ENCODE assay signal across 1 cellular context in the genomic region with DNA sequence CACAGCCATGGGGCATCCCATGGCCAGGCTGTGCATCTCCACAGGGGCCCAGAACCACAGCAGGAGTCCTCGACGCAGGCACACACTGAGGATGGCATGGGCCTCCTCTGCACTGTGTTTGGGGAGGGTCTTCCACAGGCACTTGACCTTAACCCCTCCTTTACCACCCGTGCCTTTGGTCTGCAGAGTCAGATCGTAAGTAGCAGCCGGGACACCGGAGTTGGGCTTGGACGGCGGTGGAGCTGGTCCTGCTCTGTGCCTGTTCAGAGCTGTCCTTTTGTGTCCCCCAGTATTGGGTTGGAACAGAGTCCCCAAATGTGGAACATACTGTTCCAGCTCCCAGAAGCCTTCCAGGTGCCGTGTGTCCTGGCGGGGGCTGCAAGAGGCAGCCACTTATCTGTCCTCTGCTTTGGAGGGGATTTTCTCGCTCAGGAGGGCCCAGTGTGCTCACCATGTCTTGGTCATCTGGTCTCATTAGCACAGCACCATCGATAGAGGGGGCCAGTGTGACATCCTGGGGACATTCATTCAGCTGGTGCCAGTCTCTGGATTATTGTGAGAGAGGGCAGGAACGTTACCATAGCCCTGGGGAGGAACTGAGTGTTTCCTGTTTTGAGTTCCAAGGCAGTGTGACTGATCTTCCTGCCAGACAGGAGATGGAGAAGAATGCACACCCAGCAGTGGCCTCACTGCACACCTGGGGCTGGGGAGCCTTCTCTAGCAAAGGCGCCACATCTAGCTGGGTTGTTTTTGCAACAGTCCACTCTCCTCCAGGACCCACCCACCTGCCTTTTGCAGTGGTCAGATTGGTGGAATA.
A peak's percentile ranks its signal among the peaks of the same experiment; 100 is the strongest.
TF ChIP-seq lines count a peak whose summit lies in the region.

No MANE protein-coding gene starts in this region.

TF ChIP-seq in HepG2, 621 proteins besides CTCF, POLR2A, EP300 and RAD21 (continues in another document):
- TF ChIP-seq ZNF780A (CRISPR knock-in tag; IDR thresholded peaks at IDR 0.05) (no peak), IRF2 (CRISPR knock-in tag; IDR thresholded peaks at IDR 0.05) (peak; percentile 59), ATF1 (CRISPR knock-in tag; IDR thresholded peaks at IDR 0.05) (no peak), LCORL (IDR thresholded peaks at IDR 0.05) (no peak), LCORL (CRISPR knock-in tag; IDR thresholded peaks at IDR 0.05) (no peak), ZNF383 (CRISPR knock-in tag; IDR thresholded peaks at IDR 0.05; ENCODE audit: borderline replicate concordance) (no peak), FOSL2 (CRISPR knock-in tag; IDR thresholded peaks at IDR 0.05) (peak; percentile 39; the same call in 1 of the 2 replicates), XRCC5 (optimal IDR thresholded peaks at IDR 0.05; ENCODE audit: low read length) (peak; percentile 64), SAP130 (CRISPR knock-in tag; IDR thresholded peaks at IDR 0.05; ENCODE audit: low read depth) (peak; percentile 76), PHF8 (CRISPR knock-in tag; IDR thresholded peaks at IDR 0.05) (0 out of 2 replicates have a peak, but pooled peaks have one; percentile 28), SETDB1 (CRISPR knock-in tag; IDR thresholded peaks at IDR 0.05; ENCODE audit: borderline replicate concordance) (no peak), REPIN1 (CRISPR knock-in tag; IDR thresholded peaks at IDR 0.05; ENCODE audit: borderline replicate concordance, low read depth) (no peak), ZKSCAN8 (CRISPR knock-in tag; IDR thresholded peaks at IDR 0.05; ENCODE audit: borderline replicate concordance) (peak; percentile 16; the same call in 1 of the 2 replicates), ZNF652 (CRISPR knock-in tag; IDR thresholded peaks at IDR 0.05; ENCODE audit: borderline replicate concordance, low read depth) (no peak), ZNF263 (CRISPR knock-in tag; IDR thresholded peaks at IDR 0.05) (0 out of 2 replicates have a peak, but pooled peaks have one; percentile 9), TFDP2 (CRISPR knock-in tag; IDR thresholded peaks at IDR 0.05) (no peak), HNF4G (IDR thresholded peaks at IDR 0.05; ENCODE audit: borderline replicate concordance, low read depth, low read length) (no peak), HNF4G (CRISPR knock-in tag; IDR thresholded peaks at IDR 0.05; ENCODE audit: borderline replicate concordance, low read depth) (no peak), ZNF136 (CRISPR knock-in tag; IDR thresholded peaks at IDR 0.05; ENCODE audit: low read depth) (no peak), PHF5A (CRISPR knock-in tag; IDR thresholded peaks at IDR 0.05; ENCODE audit: low read depth, unreplicated experiment) (no peak), ZNF691 (CRISPR knock-in tag; IDR thresholded peaks at IDR 0.05; ENCODE audit: borderline replicate concordance, low read depth) (peak; percentile 45; the same call in 1 of the 2 replicates), PRDM10 (CRISPR knock-in tag; IDR thresholded peaks at IDR 0.05; ENCODE audit: low read depth) (0 out of 2 replicates have a peak, but pooled peaks have one; percentile 39), MTA1 (CRISPR knock-in tag; IDR thresholded peaks at IDR 0.05; ENCODE audit: borderline replicate concordance) (no peak), RXRB (CRISPR knock-in tag; IDR thresholded peaks at IDR 0.05; ENCODE audit: borderline replicate concordance) (peak; percentile 73; the same call in 1 of the 2 replicates), PHF21A (CRISPR knock-in tag; IDR thresholded peaks at IDR 0.05) (no peak), BATF2 (CRISPR knock-in tag; IDR thresholded peaks at IDR 0.05) (no peak), ETV6 (CRISPR knock-in tag; conservative IDR thresholded peaks at IDR 0.05) (no peak), ZBTB7B (CRISPR knock-in tag; IDR thresholded peaks at IDR 0.05) (0 out of 2 replicates have a peak, but pooled peaks have one; percentile 41), ASH2L (IDR thresholded peaks at IDR 0.05; ENCODE audit: insufficient read length, low read depth, low read length) (no peak), KDM2A (CRISPR knock-in tag; IDR thresholded peaks at IDR 0.05; ENCODE audit: borderline replicate concordance, low read depth) (peak; percentile 70; the same call in 1 of the 2 replicates), GATAD2A (CRISPR knock-in tag; IDR thresholded peaks at IDR 0.05) (peak; percentile 60), ZNF777 (CRISPR knock-in tag; IDR thresholded peaks at IDR 0.05) (no peak), KAT2B (IDR thresholded peaks at IDR 0.05; ENCODE audit: borderline replicate concordance, low read depth, low read length) (no peak), PRDM15 (CRISPR knock-in tag; IDR thresholded peaks at IDR 0.05) (no peak), PAWR (CRISPR knock-in tag; IDR thresholded peaks at IDR 0.05; ENCODE audit: borderline replicate concordance) (no peak), PPARG (CRISPR knock-in tag; conservative IDR thresholded peaks at IDR 0.05) (0 out of 2 replicates have a peak, but pooled peaks have one; percentile 35)
- TF ChIP-seq, protein P1, sequence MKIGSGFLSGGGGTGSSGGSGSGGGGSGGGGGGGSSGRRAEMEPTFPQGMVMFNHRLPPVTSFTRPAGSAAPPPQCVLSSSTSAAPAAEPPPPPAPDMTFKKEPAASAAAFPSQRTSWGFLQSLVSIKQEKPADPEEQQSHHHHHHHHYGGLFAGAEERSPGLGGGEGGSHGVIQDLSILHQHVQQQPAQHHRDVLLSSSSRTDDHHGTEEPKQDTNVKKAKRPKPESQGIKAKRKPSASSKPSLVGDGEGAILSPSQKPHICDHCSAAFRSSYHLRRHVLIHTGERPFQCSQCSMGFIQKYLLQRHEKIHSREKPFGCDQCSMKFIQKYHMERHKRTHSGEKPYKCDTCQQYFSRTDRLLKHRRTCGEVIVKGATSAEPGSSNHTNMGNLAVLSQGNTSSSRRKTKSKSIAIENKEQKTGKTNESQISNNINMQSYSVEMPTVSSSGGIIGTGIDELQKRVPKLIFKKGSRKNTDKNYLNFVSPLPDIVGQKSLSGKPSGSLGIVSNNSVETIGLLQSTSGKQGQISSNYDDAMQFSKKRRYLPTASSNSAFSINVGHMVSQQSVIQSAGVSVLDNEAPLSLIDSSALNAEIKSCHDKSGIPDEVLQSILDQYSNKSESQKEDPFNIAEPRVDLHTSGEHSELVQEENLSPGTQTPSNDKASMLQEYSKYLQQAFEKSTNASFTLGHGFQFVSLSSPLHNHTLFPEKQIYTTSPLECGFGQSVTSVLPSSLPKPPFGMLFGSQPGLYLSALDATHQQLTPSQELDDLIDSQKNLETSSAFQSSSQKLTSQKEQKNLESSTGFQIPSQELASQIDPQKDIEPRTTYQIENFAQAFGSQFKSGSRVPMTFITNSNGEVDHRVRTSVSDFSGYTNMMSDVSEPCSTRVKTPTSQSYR (CRISPR knock-in tag; IDR thresholded peaks at IDR 0.05; ENCODE audit: borderline replicate concordance): peak; percentile 42; the same call in 1 of the 2 replicates
- TF ChIP-seq, protein P2, sequence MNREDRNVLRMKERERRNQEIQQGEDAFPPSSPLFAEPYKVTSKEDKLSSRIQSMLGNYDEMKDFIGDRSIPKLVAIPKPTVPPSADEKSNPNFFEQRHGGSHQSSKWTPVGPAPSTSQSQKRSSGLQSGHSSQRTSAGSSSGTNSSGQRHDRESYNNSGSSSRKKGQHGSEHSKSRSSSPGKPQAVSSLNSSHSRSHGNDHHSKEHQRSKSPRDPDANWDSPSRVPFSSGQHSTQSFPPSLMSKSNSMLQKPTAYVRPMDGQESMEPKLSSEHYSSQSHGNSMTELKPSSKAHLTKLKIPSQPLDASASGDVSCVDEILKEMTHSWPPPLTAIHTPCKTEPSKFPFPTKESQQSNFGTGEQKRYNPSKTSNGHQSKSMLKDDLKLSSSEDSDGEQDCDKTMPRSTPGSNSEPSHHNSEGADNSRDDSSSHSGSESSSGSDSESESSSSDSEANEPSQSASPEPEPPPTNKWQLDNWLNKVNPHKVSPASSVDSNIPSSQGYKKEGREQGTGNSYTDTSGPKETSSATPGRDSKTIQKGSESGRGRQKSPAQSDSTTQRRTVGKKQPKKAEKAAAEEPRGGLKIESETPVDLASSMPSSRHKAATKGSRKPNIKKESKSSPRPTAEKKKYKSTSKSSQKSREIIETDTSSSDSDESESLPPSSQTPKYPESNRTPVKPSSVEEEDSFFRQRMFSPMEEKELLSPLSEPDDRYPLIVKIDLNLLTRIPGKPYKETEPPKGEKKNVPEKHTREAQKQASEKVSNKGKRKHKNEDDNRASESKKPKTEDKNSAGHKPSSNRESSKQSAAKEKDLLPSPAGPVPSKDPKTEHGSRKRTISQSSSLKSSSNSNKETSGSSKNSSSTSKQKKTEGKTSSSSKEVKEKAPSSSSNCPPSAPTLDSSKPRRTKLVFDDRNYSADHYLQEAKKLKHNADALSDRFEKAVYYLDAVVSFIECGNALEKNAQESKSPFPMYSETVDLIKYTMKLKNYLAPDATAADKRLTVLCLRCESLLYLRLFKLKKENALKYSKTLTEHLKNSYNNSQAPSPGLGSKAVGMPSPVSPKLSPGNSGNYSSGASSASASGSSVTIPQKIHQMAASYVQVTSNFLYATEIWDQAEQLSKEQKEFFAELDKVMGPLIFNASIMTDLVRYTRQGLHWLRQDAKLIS (CRISPR knock-in tag; IDR thresholded peaks at IDR 0.05): no peak
- TF ChIP-seq, protein P3, sequence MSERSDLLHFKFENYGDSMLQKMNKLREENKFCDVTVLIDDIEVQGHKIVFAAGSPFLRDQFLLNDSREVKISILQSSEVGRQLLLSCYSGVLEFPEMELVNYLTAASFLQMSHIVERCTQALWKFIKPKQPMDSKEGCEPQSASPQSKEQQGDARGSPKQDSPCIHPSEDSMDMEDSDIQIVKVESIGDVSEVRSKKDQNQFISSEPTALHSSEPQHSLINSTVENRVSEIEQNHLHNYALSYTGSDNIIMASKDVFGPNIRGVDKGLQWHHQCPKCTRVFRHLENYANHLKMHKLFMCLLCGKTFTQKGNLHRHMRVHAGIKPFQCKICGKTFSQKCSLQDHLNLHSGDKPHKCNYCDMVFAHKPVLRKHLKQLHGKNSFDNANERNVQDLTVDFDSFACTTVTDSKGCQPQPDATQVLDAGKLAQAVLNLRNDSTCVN (CRISPR knock-in tag; IDR thresholded peaks at IDR 0.05; ENCODE audit: borderline replicate concordance): 0 out of 2 replicates have a peak, but pooled peaks have one; percentile 37
